Comparison of ENCODE assay signal across 12 cellular contexts in the genomic region with DNA sequence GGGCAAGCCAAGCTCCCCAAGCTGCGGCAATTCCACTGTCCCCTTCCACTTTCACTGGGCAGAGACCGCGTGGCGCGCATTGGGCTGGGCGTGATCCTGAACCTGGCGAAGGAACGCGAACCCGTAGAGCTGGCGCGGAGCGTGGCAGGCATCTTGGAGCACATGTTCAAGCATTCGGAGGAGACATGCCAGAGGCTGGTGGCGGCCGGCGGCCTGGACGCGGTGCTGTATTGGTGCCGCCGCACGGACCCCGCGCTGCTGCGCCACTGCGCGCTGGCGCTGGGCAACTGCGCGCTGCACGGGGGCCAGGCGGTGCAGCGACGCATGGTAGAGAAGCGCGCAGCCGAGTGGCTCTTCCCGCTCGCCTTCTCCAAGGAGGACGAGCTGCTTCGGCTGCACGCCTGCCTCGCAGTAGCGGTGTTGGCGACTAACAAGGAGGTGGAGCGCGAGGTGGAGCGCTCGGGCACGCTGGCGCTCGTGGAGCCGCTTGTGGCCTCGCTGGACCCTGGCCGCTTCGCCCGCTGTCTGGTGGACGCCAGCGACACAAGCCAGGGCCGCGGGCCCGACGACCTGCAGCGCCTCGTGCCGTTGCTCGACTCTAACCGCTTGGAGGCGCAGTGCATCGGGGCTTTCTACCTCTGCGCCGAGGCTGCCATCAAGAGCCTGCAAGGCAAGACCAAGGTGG. TPM values are rescaled to one million over a fixed set of nuclear protein-coding genes. Genes with fewer than 3 reads are reported as not detected.
DNase-seq lines count a peak whose midpoint lies in the region; ATAC-seq and TF ChIP-seq lines count a peak whose summit lies in the region.
"Had no signal": no experiment of that assay in that cellular context is flagged by ENCODE, and none has a peak within 500 bp of the region (broad histone marks: within the 10 kb centered on the region; RNA-seq: fewer than 3 reads in every experiment).

No MANE protein-coding gene starts in this region.

- CTCF ChIA-PET in CD4-positive, alpha-beta memory T cell (lab: Charles Lee; ENCODE audit: partially characterized antibody), result no interaction called here
- CTCF ChIA-PET in naive thymus-derived CD4-positive, alpha-beta T cell (lab: Charles Lee), result interaction anchor here (0.6 to 1.3 kb wide), 2 partner anchors 10 to 23 kb away, joined by 3 read pairs; no protein-coding TSS in a partner anchor

- POLR2A ChIA-PET in CD4-positive, alpha-beta memory T cell (lab: Charles Lee; ENCODE audit: partially characterized antibody), result interaction anchor here (5.2 kb wide), 1 partner anchor 9 kb away, joined by 41 read pairs; a partner anchor contains a TSS
- POLR2A ChIA-PET in naive thymus-derived CD4-positive, alpha-beta T cell (lab: Charles Lee), result no interaction called here

- intact Hi-C loops in CD4-positive, alpha-beta memory T cell (cut with micrococcal nuclease), result no loop called here
- intact Hi-C loops in naive thymus-derived CD4-positive, alpha-beta T cell (cut with micrococcal nuclease), result loop anchor here in 1 of 2 donors (5.0 kb wide), 1 partner anchor 36 kb away; no protein-coding TSS in a partner anchor

- DNase-seq in CD4-positive, alpha-beta memory T cell, result no peak
- DNase-seq in Peyer's patch (peak in 2 of 3 donors; percentile 57 to 70), epithelial cell of esophagus (ENCODE audit: low read depth) (peak; percentile 44), NOMO-1 (lab: John Stamatoyannopoulos, UW; ENCODE audit: unreplicated experiment in 2 of 2) (no peak), amniotic stem cell (lab: John Stamatoyannopoulos, UW) (no peak)
- peak in 1 of 9 donors; percentile 22 for DNase-seq in naive thymus-derived CD4-positive, alpha-beta T cell
- DNase-seq: NCI-H1048 had no signal

- H3K4me1 ChIP-seq in CD4-positive, alpha-beta memory T cell (ENCODE audit: insufficient read depth, low read length), result peaks cover 22% of the 10 kb centered on the region
- H3K4me1 ChIP-seq in Peyer's patch, result peaks cover 0 to 28% (median 4%) of the 10 kb centered on the region in 4 donors
- peaks cover 6 to 14% of the 10 kb centered on the region in 2 donors for H3K4me1 ChIP-seq in naive thymus-derived CD4-positive, alpha-beta T cell (ENCODE audit: control insufficient read depth in 2 of 2, insufficient read depth in 2 of 2, low read length in 2 of 2)

- peak in 4 of 6 experiments; percentile 15 to 55 (median 48) for TF ChIP-seq CTCF in Peyer's patch (IDR thresholded peaks at IDR 0.05)
- peak; percentile 37 for TF ChIP-seq CTCF in epithelial cell of esophagus (IDR thresholded peaks at IDR 0.05; ENCODE audit: insufficient read depth, low read depth, low read length, missing control alignments)

- H3K4me1 Mint-ChIP-seq in CD4-positive, alpha-beta memory T cell, result peaks cover 19 to 36% (median 26%) of the 10 kb centered on the region in 4 donors
- H3K4me1 Mint-ChIP-seq in naive thymus-derived CD4-positive, alpha-beta T cell, result peaks cover 20 to 44% (median 31%) of the 10 kb centered on the region in 7 donors

- ATAC-seq in naive thymus-derived CD4-positive, alpha-beta T cell, result no peak
- ATAC-seq in HG03354 (IDR thresholded peaks at IDR 0.05; ENCODE audit: poor library complexity, severe bottlenecking, unreplicated experiment) (no peak), GM21423 (IDR thresholded peaks at IDR 0.05; ENCODE audit: unreplicated experiment) (no peak)

- peaks cover 0 to 2% of the 10 kb centered on the region in 2 donors for H3K27me3 Mint-ChIP-seq in CD4-positive, alpha-beta memory T cell
- peaks cover 0 to 10% (median 6%) of the 10 kb centered on the region in 5 donors for H3K27me3 Mint-ChIP-seq in naive thymus-derived CD4-positive, alpha-beta T cell

- no peaks in the 10 kb centered on the region for H3K27me3 ChIP-seq in CD4-positive, alpha-beta memory T cell (ENCODE audit: insufficient read depth, low read length)
- H3K27me3 ChIP-seq in Peyer's patch, result no peaks in the 10 kb centered on the region
- no peaks in the 10 kb centered on the region for H3K27me3 ChIP-seq in naive thymus-derived CD4-positive, alpha-beta T cell (ENCODE audit: control insufficient read depth in 2 of 2, insufficient read depth in 2 of 2, low read length in 2 of 2)

- no peak overlapping the region for H3K4me3 ChIP-seq in CD4-positive, alpha-beta memory T cell (ENCODE audit: low read length in 2 of 2)
- H3K4me3 ChIP-seq in Peyer's patch, result peak overlapping the region in 2 of 4 donors; percentile 30 to 34
- no peak overlapping the region for H3K4me3 ChIP-seq in epithelial cell of esophagus (ENCODE audit: low read length)
- no peak overlapping the region for H3K4me3 ChIP-seq in naive thymus-derived CD4-positive, alpha-beta T cell (ENCODE audit: low read length)

- no peak overlapping the region for H3K27ac ChIP-seq in CD4-positive, alpha-beta memory T cell (ENCODE audit: low read depth, low read length)
- no peak overlapping the region for H3K27ac ChIP-seq in Peyer's patch
- H3K27ac ChIP-seq in naive thymus-derived CD4-positive, alpha-beta T cell (ENCODE audit: low read depth, low read length), result no peak overlapping the region

- no peak overlapping the region for H3K27ac Mint-ChIP-seq in CD4-positive, alpha-beta memory T cell
- peak overlapping the region in 1 of 9 donors; percentile 32 for H3K27ac Mint-ChIP-seq in naive thymus-derived CD4-positive, alpha-beta T cell

- no peaks in the 10 kb centered on the region for H3K9me3 ChIP-seq in CD4-positive, alpha-beta memory T cell (ENCODE audit: control insufficient read depth in 1 of 2, low read length in 2 of 2)
- no peaks in the 10 kb centered on the region for H3K9me3 ChIP-seq in Peyer's patch
- H3K9me3 ChIP-seq in naive thymus-derived CD4-positive, alpha-beta T cell (ENCODE audit: control insufficient read depth in 2 of 3, low read length in 3 of 3), result no peaks in the 10 kb centered on the region

- H3K36me3 ChIP-seq in CD4-positive, alpha-beta memory T cell (ENCODE audit: insufficient read depth, low read length), result no peaks in the 10 kb centered on the region
- H3K36me3 ChIP-seq in Peyer's patch, result no peaks in the 10 kb centered on the region
- peaks cover 0 to 7% (median 0%) of the 10 kb centered on the region in 3 experiments for H3K36me3 ChIP-seq in naive thymus-derived CD4-positive, alpha-beta T cell (ENCODE audit: control insufficient read depth in 2 of 3, insufficient read depth in 3 of 3, low read length in 3 of 3)

- TF ChIP-seq POLR2A in Peyer's patch (IDR thresholded peaks at IDR 0.05), result no peak

- H3K4me3 Mint-ChIP-seq in CD4-positive, alpha-beta memory T cell, result peak overlapping the region in 7 of 8 donors; percentile 17 to 64 (median 34)
- peak overlapping the region in 9 of 10 donors; percentile 12 to 73 (median 34) for H3K4me3 Mint-ChIP-seq in naive thymus-derived CD4-positive, alpha-beta T cell

- H3K9me3 Mint-ChIP-seq in CD4-positive, alpha-beta memory T cell, result no peaks in the 10 kb centered on the region
- no peaks in the 10 kb centered on the region for H3K9me3 Mint-ChIP-seq in naive thymus-derived CD4-positive, alpha-beta T cell

- H3K36me3 Mint-ChIP-seq in CD4-positive, alpha-beta memory T cell, result peaks cover 4 to 13% of the 10 kb centered on the region in 2 donors
- H3K36me3 Mint-ChIP-seq in naive thymus-derived CD4-positive, alpha-beta T cell, result peaks cover 4 to 12% (median 5%) of the 10 kb centered on the region in 5 donors

RNA-seq across cellular contexts. Expression of a gene that starts 9.8 kb away (rescaled TPM):
- total RNA-seq in CD4-positive, alpha-beta memory T cell, result 10 to 100 TPM; 37.6 to 40.3 TPM
- 1 to 10 TPM; 7.3 to 9.7 TPM for polyA plus RNA-seq in CD4-positive, alpha-beta memory T cell
- 10 to 100 TPM; 12.8 to 37.6 (median 24.6) TPM for total RNA-seq in Peyer's patch
- total RNA-seq in naive thymus-derived CD4-positive, alpha-beta T cell, result 10 to 100 TPM; 21.8 to 34.1 (median 27.2) TPM
- polyA plus RNA-seq in naive thymus-derived CD4-positive, alpha-beta T cell, result 1 to 10 TPM; 5.2 to 8.4 TPM

RNA-seq across cellular contexts. Expression of a gene that starts 11.2 kb away (rescaled TPM):
- under 1 TPM in 1 of 2 experiments, not detected in 1; 0.28 TPM for total RNA-seq in CD4-positive, alpha-beta memory T cell
- not detected for polyA plus RNA-seq in CD4-positive, alpha-beta memory T cell
- under 1 TPM in 1 of 4 donors, not detected in 3; 0.57 TPM for total RNA-seq in Peyer's patch
- under 1 TPM in 2 of 5 experiments, not detected in 3; 0.19 to 0.65 TPM for total RNA-seq in naive thymus-derived CD4-positive, alpha-beta T cell
- under 1 TPM in 1 of 2 donors, not detected in 1; 0.08 TPM for polyA plus RNA-seq in naive thymus-derived CD4-positive, alpha-beta T cell
- total RNA-seq: renal cortical epithelial cell had no signal

RNA-seq across cellular contexts. Expression of a gene that starts 16.3 kb away (rescaled TPM):
- not detected for total RNA-seq in CD4-positive, alpha-beta memory T cell
- polyA plus RNA-seq in CD4-positive, alpha-beta memory T cell, result not detected
- total RNA-seq in Peyer's patch, result not detected
- not detected for total RNA-seq in naive thymus-derived CD4-positive, alpha-beta T cell
- not detected for polyA plus RNA-seq in naive thymus-derived CD4-positive, alpha-beta T cell
- total RNA-seq: renal cortical epithelial cell; T-helper 2 cell treated with Interferon-gamma antibody and Interleukin-4, amounts not matched to agents 100 ng/mL and 5 ng/mL, for 36 hours; urinary bladder had no signal
- polyA plus RNA-seq: urinary bladder had no signal

RNA-seq across cellular contexts. Expression of a gene that starts 24.0 kb away (rescaled TPM):
- total RNA-seq in CD4-positive, alpha-beta memory T cell, result 10 to 100 TPM; 27.8 to 28.7 TPM
- 100 to 1,000 TPM in 1 of 2 donors, 10 to 100 TPM in 1; 67.8 to 125 TPM for polyA plus RNA-seq in CD4-positive, alpha-beta memory T cell
- 10 to 100 TPM; 49.5 to 87.2 (median 79.0) TPM for total RNA-seq in Peyer's patch
- 10 to 100 TPM; 27.9 to 64.9 (median 29.8) TPM for total RNA-seq in naive thymus-derived CD4-positive, alpha-beta T cell
- polyA plus RNA-seq in naive thymus-derived CD4-positive, alpha-beta T cell, result 10 to 100 TPM; 85.0 to 89.3 TPM

RNA-seq across cellular contexts. Expression of a gene that starts 24.7 kb away (rescaled TPM):
- total RNA-seq in CD4-positive, alpha-beta memory T cell, result 1 to 10 TPM; 2.4 to 2.6 TPM
- 1 to 10 TPM in 1 of 2 donors, not detected in 1; 2.3 TPM for polyA plus RNA-seq in CD4-positive, alpha-beta memory T cell
- total RNA-seq in Peyer's patch, result 10 to 100 TPM in 2 of 4 donors, 1 to 10 TPM in 2; 2.5 to 92.6 (median 15.5) TPM
- 1 to 10 TPM; 1.9 to 5.1 (median 3.6) TPM for total RNA-seq in naive thymus-derived CD4-positive, alpha-beta T cell
- polyA plus RNA-seq in naive thymus-derived CD4-positive, alpha-beta T cell, result 1 to 10 TPM; 1.8 to 3.3 TPM

Comparison
In these comparisons a context has a peak if more than half of its experiments do, and no peak if none do; other contexts are left out.
1. DNase-seq: peak in Peyer's patch (2 of 3) and epithelial cell of esophagus (single experiment); none in CD4-positive, alpha-beta memory T cell (0 of 5), NOMO-1 (0 of 2) and amniotic stem cell (single experiment).